ENCODE assay signal across 19 cellular contexts in genomic region chr14:30158299-30158698, GRCh38.
DNase-seq lines count a peak whose midpoint lies in the region; ATAC-seq, FAIRE-seq and TF ChIP-seq lines count a peak whose summit lies in the region.
"Had no signal": no experiment of that assay in that cellular context is flagged by ENCODE, and none has a peak within 500 bp of the region (broad histone marks: within the 10 kb centered on the region; RNA-seq: fewer than 3 reads in every experiment).

No MANE protein-coding gene starts in this region.

- H3K79me1 ChIP-seq in H1 (ENCODE audit: low read depth, low read length) = no peaks in the 10 kb centered on the region
- H3K79me1 ChIP-seq in mesendoderm (ENCODE audit: low read length) = no peaks in the 10 kb centered on the region

- H3K36me3 Mint-ChIP-seq in CD4-positive, alpha-beta memory T cell = no peaks in the 10 kb centered on the region

- no peak overlapping the region for H3K4me2 ChIP-seq in H1 (ENCODE audit: insufficient read depth in 1 of 2, low read depth in 2 of 2, low read length in 2 of 2)
- no peak overlapping the region for H3K4me2 ChIP-seq in mesendoderm (ENCODE audit: low read length)
- H3K4me2 ChIP-seq: A549 had no signal

- POLR2A ChIA-PET in H1 (lab: Charles Lee; ENCODE audit: partially characterized antibody) = no interaction called here
- POLR2A ChIA-PET in CD4-positive, alpha-beta memory T cell (lab: Charles Lee; ENCODE audit: partially characterized antibody) = no interaction called here

- H2BK20ac ChIP-seq in H1 (ENCODE audit: low read length) = no peak overlapping the region

- DNase-seq in cardiac muscle cell (ENCODE audit: low read depth in 1 of 2, low spot score in 1 of 2) (peak in 1 of 2 donors; percentile 5), right cardiac atrium (no peak), H1 (ENCODE audit: low read depth in 1 of 2, low spot score in 2 of 2) (no peak), mesendoderm (peak; percentile 13), iPS-NIHi7 (ENCODE audit: extremely low spot score) (no peak), body of pancreas (no peak), Kasumi-1 (lab: John Stamatoyannopoulos, UW) (no peak)
- no peak for DNase-seq in CD4-positive, alpha-beta memory T cell
- DNase-seq: AML-193; CD4-positive, alpha-beta T cell; DMS153; DMS79; GF-D8; GOT3 had no signal

- H2BK15ac ChIP-seq in H1 (ENCODE audit: low read length) (no peak overlapping the region), mesendoderm (replicated peaks; ENCODE audit: low read depth) (no peak overlapping the region)

- H3K36me3 ChIP-seq in cardiac muscle cell (no peaks in the 10 kb centered on the region), H1 (ENCODE audit: control insufficient read depth in 2 of 4, insufficient read depth in 4 of 4, low read length in 3 of 4) (no peaks in the 10 kb centered on the region), mesendoderm (ENCODE audit: control insufficient read depth, insufficient read depth, low read length) (no peaks in the 10 kb centered on the region), body of pancreas (replicated peaks in 1 of 2; ENCODE audit: insufficient read depth in 1 of 2, low read depth in 2 of 2) (no peaks in the 10 kb centered on the region)
- no peaks in the 10 kb centered on the region for H3K36me3 ChIP-seq in CD4-positive, alpha-beta memory T cell (ENCODE audit: insufficient read depth, low read length)
- H3K36me3 ChIP-seq: HAP-1 had no signal

- no peak for ATAC-seq in right cardiac atrium
- ATAC-seq in body of pancreas = no peak
- ATAC-seq: A549, HepG2 had no signal

- no peaks in the 10 kb centered on the region for H3K4me1 Mint-ChIP-seq in CD4-positive, alpha-beta memory T cell

- TF ChIP-seq EP300 in H1 (IDR thresholded peaks at IDR 0.05; ENCODE audit: borderline replicate concordance in 1 of 2, low read depth in 2 of 2, low read length in 2 of 2) = no peak

- H3K9me3 Mint-ChIP-seq in CD4-positive, alpha-beta memory T cell = peaks cover 0 to 5% (median 2%) of the 10 kb centered on the region in 8 donors

- no peaks in the 10 kb centered on the region for H4K20me1 ChIP-seq in H1 (replicated peaks in 1 of 2; ENCODE audit: control insufficient read depth in 1 of 2, insufficient read depth in 2 of 2, low read length in 2 of 2)

- H3K4me1 ChIP-seq in cardiac muscle cell (ENCODE audit: low read depth) (peaks cover 12% of the 10 kb centered on the region), right cardiac atrium (ENCODE audit: control insufficient read depth, insufficient read depth, low read length) (no peaks in the 10 kb centered on the region), H1 (replicated peaks in 1 of 4; ENCODE audit: control insufficient read depth in 3 of 4, insufficient read depth in 4 of 4, low read length in 3 of 4) (no peaks in the 10 kb centered on the region; a peak in 1 of 7 replicates), mesendoderm (ENCODE audit: control insufficient read depth, low read depth, low read length) (no peaks in the 10 kb centered on the region), body of pancreas (no peaks in the 10 kb centered on the region)
- no peaks in the 10 kb centered on the region for H3K4me1 ChIP-seq in CD4-positive, alpha-beta memory T cell (ENCODE audit: insufficient read depth, low read length)
- H3K4me1 ChIP-seq: A549, HAP-1 had no signal

- H2BK5ac ChIP-seq in H1 (ENCODE audit: low read depth, low read length) = no peak overlapping the region
- H2BK5ac ChIP-seq in mesendoderm (ENCODE audit: low read length) = no peak overlapping the region

- no peak overlapping the region for H2AFZ ChIP-seq in H1 (ENCODE audit: low read length)

- TF ChIP-seq POLR2A in H1 (IDR thresholded peaks at IDR 0.05; ENCODE audit: control extremely low read depth in 1 of 2, low read depth in 2 of 2, low read length in 2 of 2) (no peak), body of pancreas (IDR thresholded peaks at IDR 0.05) (no peak)

- no peak overlapping the region for H3K4me3 Mint-ChIP-seq in CD4-positive, alpha-beta memory T cell
- H3K4me3 Mint-ChIP-seq: CD4-positive, alpha-beta T cell had no signal

- H4K5ac ChIP-seq in H1 (ENCODE audit: insufficient read length, low read depth, low read length) (no peak overlapping the region), mesendoderm (ENCODE audit: low read length) (no peak overlapping the region)

- H3K27ac ChIP-seq in cardiac muscle cell = peak overlapping the region; percentile 4
- no peak overlapping the region for H3K27ac ChIP-seq in right cardiac atrium (ENCODE audit: low read length)
- H3K27ac ChIP-seq in H1 (ENCODE audit: low read depth, low read length) = no peak overlapping the region
- no peak overlapping the region for H3K27ac ChIP-seq in mesendoderm (ENCODE audit: low read depth, low read length)
- no peak overlapping the region for H3K27ac ChIP-seq in CD4-positive, alpha-beta memory T cell (ENCODE audit: low read depth, low read length)
- no peak overlapping the region for H3K27ac ChIP-seq in body of pancreas
- H3K27ac ChIP-seq: 22Rv1, A549, C4-2B had no signal

- H2AK5ac ChIP-seq in H1 (ENCODE audit: low read depth, low read length) = no peak overlapping the region
- no peak overlapping the region for H2AK5ac ChIP-seq in mesendoderm (ENCODE audit: low read length)

- no peak overlapping the region for H2BK12ac ChIP-seq in H1 (ENCODE audit: low read depth, low read length)

- H3K23me2 ChIP-seq in H1 (ENCODE audit: low read depth, low read length) = no peaks in the 10 kb centered on the region

- intact Hi-C loops in right cardiac atrium (cut with DNase I) = no loop called here
- intact Hi-C loops in CD4-positive, alpha-beta memory T cell (cut with micrococcal nuclease) = no loop called here
- intact Hi-C loops in body of pancreas (cut with DNase I) = no loop called here

- H3K23ac ChIP-seq in H1 (ENCODE audit: insufficient read length) = no peak overlapping the region
- H3K23ac ChIP-seq in mesendoderm (ENCODE audit: low read length) = no peak overlapping the region

- H2BK120ac ChIP-seq in H1 (replicated peaks; ENCODE audit: low read depth, low read length) (no peak overlapping the region), mesendoderm (ENCODE audit: low read depth, low read length) (no peak overlapping the region)

- no peak overlapping the region for H4K8ac ChIP-seq in H1 (ENCODE audit: extremely low read depth, insufficient read depth, low read length)
- H4K8ac ChIP-seq in mesendoderm (ENCODE audit: low read depth, low read length) = no peak overlapping the region

- H4K91ac ChIP-seq in H1 (replicated peaks; ENCODE audit: insufficient read length, low read length) = no peak overlapping the region

- 33% methylated on average over 5 of the region's 5 CpGs for WGBS in right cardiac atrium
- whole genome bisulfite sequencing in H1 (ENCODE audit: extremely low coverage in 1 of 2, insufficient coverage in 1 of 2, insufficient read length in 1 of 2, insufficient replicate concordance in 2 of 2, low coverage in 1 of 2, low lambda C conversion rate in 2 of 2, missing lambda C conversion rate in 1 of 2), 2 experiments = 42% methylated on average over 5 of the region's 5 CpGs; no CpG with 5 or more reads in 1 of the 2 experiments
- no CpG with 5 or more reads among the region's 5 CpGs for WGBS in mesendoderm (ENCODE audit: extremely low coverage, insufficient coverage, low lambda C conversion rate)
- WGBS in body of pancreas, 2 donors = 58 to 68% methylated on average over 5 of the region's 5 CpGs

- H3K4ac ChIP-seq in H1 (replicated peaks; ENCODE audit: insufficient read length, low read depth, low read length) (no peak overlapping the region), mesendoderm (ENCODE audit: low read depth, low read length) (no peak overlapping the region)

- H3K18ac ChIP-seq in H1 (ENCODE audit: extremely low read depth, low read length) (no peak overlapping the region), mesendoderm (ENCODE audit: low read length) (no peak overlapping the region)

- FAIRE-seq in H1 (lab: Jason Lieb, UNC) = peak; percentile 36
- FAIRE-seq: A549, HepG2 had no signal

- H3K9ac ChIP-seq in H1 (replicated peaks in 1 of 4; ENCODE audit: extremely low read depth in 1 of 4, low read depth in 3 of 4, low read length in 3 of 4) (no peak overlapping the region), mesendoderm (ENCODE audit: low read length) (no peak overlapping the region)

- no peak for TF ChIP-seq RAD21 in H1 (IDR thresholded peaks at IDR 0.05 in 1 of 2, conservative IDR thresholded peaks at IDR 0.05 in 1 of 2; ENCODE audit: low read depth in 2 of 2, low read length in 2 of 2)

- no peak overlapping the region for H3K4me3 ChIP-seq in cardiac muscle cell
- H3K4me3 ChIP-seq in right cardiac atrium (ENCODE audit: low read length) = no peak overlapping the region
- H3K4me3 ChIP-seq in H1 (ENCODE audit: extremely low read depth in 1 of 4, insufficient read depth in 2 of 4, low read depth in 3 of 4, low read length in 4 of 4) = no peak overlapping the region
- H3K4me3 ChIP-seq in mesendoderm (ENCODE audit: low read length) = no peak overlapping the region
- H3K4me3 ChIP-seq in CD4-positive, alpha-beta memory T cell (ENCODE audit: low read length in 2 of 2) = no peak overlapping the region
- no peak overlapping the region for H3K4me3 ChIP-seq in body of pancreas
- H3K4me3 ChIP-seq: A549, HAP-1 had no signal

- H3K9me3 ChIP-seq in cardiac muscle cell (ENCODE audit: low read depth) = no peaks in the 10 kb centered on the region
- H3K9me3 ChIP-seq in right cardiac atrium (ENCODE audit: control insufficient read depth, low read length) = no peaks in the 10 kb centered on the region
- no peaks in the 10 kb centered on the region for H3K9me3 ChIP-seq in H1 (ENCODE audit: insufficient read depth in 2 of 2, low read depth in 1 of 2, low read length in 1 of 2)
- H3K9me3 ChIP-seq in CD4-positive, alpha-beta memory T cell (ENCODE audit: control insufficient read depth in 1 of 2, low read length in 2 of 2) = no peaks in the 10 kb centered on the region
- no peaks in the 10 kb centered on the region for H3K9me3 ChIP-seq in body of pancreas
- H3K9me3 ChIP-seq: A549, HAP-1 had no signal

- H3K27ac Mint-ChIP-seq in CD4-positive, alpha-beta memory T cell = no peak overlapping the region
- H3K27ac Mint-ChIP-seq: CD4-positive, alpha-beta T cell had no signal

- H3K14ac ChIP-seq in H1 (ENCODE audit: insufficient read length) = no peak overlapping the region

- H3K79me2 ChIP-seq in H1 (ENCODE audit: control insufficient read depth in 1 of 2, insufficient read depth in 2 of 2, low read length in 2 of 2) (no peaks in the 10 kb centered on the region), mesendoderm (ENCODE audit: control insufficient read depth, insufficient read depth, low read length) (no peaks in the 10 kb centered on the region)

- TF ChIP-seq CTCF in cardiac muscle cell (IDR thresholded peaks at IDR 0.05; ENCODE audit: low read depth, low read length) (no peak), H1 (IDR thresholded peaks at IDR 0.05; ENCODE audit: control extremely low read depth in 1 of 3, insufficient read depth in 1 of 3, low read depth in 1 of 3, low read length in 3 of 3) (no peak), body of pancreas (IDR thresholded peaks at IDR 0.05) (no peak)

- H3K27me3 Mint-ChIP-seq in CD4-positive, alpha-beta memory T cell = no peaks in the 10 kb centered on the region
- H3K27me3 Mint-ChIP-seq: CD4-positive, alpha-beta T cell had no signal

- H3K56ac ChIP-seq in H1 (replicated peaks; ENCODE audit: insufficient read length, low read depth, low read length) = no peak overlapping the region
- no peak overlapping the region for H3K56ac ChIP-seq in mesendoderm (ENCODE audit: low read length)

- CTCF ChIA-PET in H1 (lab: Charles Lee; ENCODE audit: partially characterized antibody) = interaction anchor here (0.8 to 1.9 kb wide), 3 partner anchors 28 to 364 kb away, joined by 3 to 5 read pairs (median 3); no protein-coding TSS in a partner anchor
- CTCF ChIA-PET in CD4-positive, alpha-beta memory T cell (lab: Charles Lee; ENCODE audit: partially characterized antibody) = no interaction called here

- H3K27me3 ChIP-seq in cardiac muscle cell (peaks cover 3% of the 10 kb centered on the region), right cardiac atrium (ENCODE audit: control insufficient read depth, insufficient read depth) (no peaks in the 10 kb centered on the region), H1 (replicated peaks in 1 of 4; ENCODE audit: control insufficient read depth in 3 of 4, extremely low read depth in 1 of 4, insufficient read depth in 3 of 4, low read length in 3 of 4) (peaks cover 0 to 4% (median 0%) of the 10 kb centered on the region in 4 experiments; a peak in 2 of 7 replicates), mesendoderm (ENCODE audit: insufficient read depth, low read length, poor library complexity) (no peaks in the 10 kb centered on the region), body of pancreas (no peaks in the 10 kb centered on the region)
- no peaks in the 10 kb centered on the region for H3K27me3 ChIP-seq in CD4-positive, alpha-beta memory T cell (ENCODE audit: insufficient read depth, low read length)
